ENCODE assay signal across 1 cellular context in genomic region chr12:53118771-53119300, GRCh38.
TF ChIP-seq lines count a peak whose summit lies in the region.

No MANE protein-coding gene starts in this region.

TF ChIP-seq in H1, 55 proteins besides CTCF, POLR2A, EP300 and RAD21:
- TF ChIP-seq CBX5 (IDR thresholded peaks at IDR 0.05; ENCODE audit: low read depth, low read length): no peak
- no peak for TF ChIP-seq JUND (IDR thresholded peaks at IDR 0.05; ENCODE audit: low read length)
- no peak for TF ChIP-seq BRCA1 (IDR thresholded peaks at IDR 0.05; ENCODE audit: low read depth, low read length)
- no peak for TF ChIP-seq RNF2 (IDR thresholded peaks at IDR 0.05; ENCODE audit: borderline replicate concordance, low read depth, low read length, missing control alignments, poor library complexity, severe bottlenecking)
- no peak for TF ChIP-seq TAF1 (IDR thresholded peaks at IDR 0.05; ENCODE audit: low read depth, low read length)
- no peak for TF ChIP-seq GABPA (IDR thresholded peaks at IDR 0.05; ENCODE audit: borderline replicate concordance, insufficient read depth, low read length)
- no peak for TF ChIP-seq PHF8 (conservative IDR thresholded peaks at IDR 0.05; ENCODE audit: low read depth, low read length)
- TF ChIP-seq ATF2 (IDR thresholded peaks at IDR 0.05; ENCODE audit: low read length): no peak
- TF ChIP-seq KDM4A (IDR thresholded peaks at IDR 0.05; ENCODE audit: low read depth, low read length, severe bottlenecking): no peak
- TF ChIP-seq POU5F1 (IDR thresholded peaks at IDR 0.05; ENCODE audit: low read depth, low read length): no peak
- no peak for TF ChIP-seq CBX8 (IDR thresholded peaks at IDR 0.05; ENCODE audit: borderline replicate concordance, low read depth, low read length)
- TF ChIP-seq CHD2 (IDR thresholded peaks at IDR 0.05; ENCODE audit: low read length): no peak
- TF ChIP-seq NANOG (IDR thresholded peaks at IDR 0.05; ENCODE audit: insufficient read depth, low read depth, low read length, poor library complexity, severe bottlenecking): no peak
